ENCODE assay signal across 12 cellular contexts in the genomic region with DNA sequence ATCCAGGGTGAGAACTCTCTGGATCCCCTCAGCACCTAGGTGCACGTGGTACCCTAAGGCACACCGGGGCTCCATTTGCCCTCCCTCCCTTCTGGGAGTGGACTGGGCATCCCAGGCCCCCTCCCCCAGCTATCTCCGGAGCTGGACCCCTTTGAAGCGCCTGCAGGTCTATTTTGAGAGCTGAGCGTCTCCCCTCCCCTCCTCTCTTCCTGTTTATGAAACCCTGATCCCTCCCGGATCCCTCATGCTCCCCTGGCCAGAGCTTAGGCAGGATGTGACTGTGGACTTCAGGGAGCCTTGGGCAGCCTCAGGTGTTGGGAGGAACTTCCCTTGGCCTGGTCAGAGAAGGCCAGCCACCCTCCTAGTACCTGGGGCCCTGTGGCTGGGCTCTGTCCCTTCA. TPM values are rescaled to one million over a fixed set of nuclear protein-coding genes. Genes with fewer than 3 reads are reported as not detected.
DNase-seq lines count a peak whose midpoint lies in the region; ATAC-seq and TF ChIP-seq lines count a peak whose summit lies in the region.
"Had no signal": no experiment of that assay in that cellular context is flagged by ENCODE, and none has a peak within 500 bp of the region (broad histone marks: within the 10 kb centered on the region; RNA-seq: fewer than 3 reads in every experiment).

No MANE protein-coding gene starts in this region.

- no peak for TF ChIP-seq POLR2A in Peyer's patch (IDR thresholded peaks at IDR 0.05)

- no peaks in the 10 kb centered on the region for H3K9me3 Mint-ChIP-seq in T-helper 2 cell treated with Interferon-gamma antibody and Interleukin-4, amounts not matched to agents 5 μg/mL and 100 μg/mL, for 36 hours
- no peaks in the 10 kb centered on the region for H3K9me3 Mint-ChIP-seq in effector memory CD8-positive, alpha-beta T cell
- no peaks in the 10 kb centered on the region for H3K9me3 Mint-ChIP-seq in stimulated activated effector memory CD8-positive, alpha-beta T cell treated with anti-CD3 and anti-CD28 coated beads, Interleukin-12 subunit alpha, Interleukin-12 subunit beta, amount 100 ng/mL, for 72 hours

- H3K36me3 Mint-ChIP-seq in T-helper 2 cell treated with Interferon-gamma antibody and Interleukin-4, amounts not matched to agents 5 μg/mL and 100 μg/mL, for 36 hours (ENCODE audit: low read depth), result peaks cover 20% of the 10 kb centered on the region
- peaks cover 10% of the 10 kb centered on the region for H3K36me3 Mint-ChIP-seq in effector memory CD8-positive, alpha-beta T cell (ENCODE audit: insufficient read depth)
- H3K36me3 Mint-ChIP-seq in stimulated activated effector memory CD8-positive, alpha-beta T cell treated with anti-CD3 and anti-CD28 coated beads, Interleukin-12 subunit alpha, Interleukin-12 subunit beta, amount 100 ng/mL, for 72 hours, result peaks cover 18% of the 10 kb centered on the region

- no peaks in the 10 kb centered on the region for H3K9me3 ChIP-seq in Peyer's patch
- H3K9me3 ChIP-seq: A549, SK-N-SH had no signal

- H3K27ac ChIP-seq in Peyer's patch, result peak overlapping the region; percentile 2 to 87 (median 53)
- H3K27ac ChIP-seq: A549 had no signal

- TF ChIP-seq CTCF in Peyer's patch (IDR thresholded peaks at IDR 0.05), result no peak

- H3K4me1 ChIP-seq in Peyer's patch, result peaks cover 0 to 65% (median 46%) of the 10 kb centered on the region in 4 donors

- peaks cover 72% of the 10 kb centered on the region for H3K4me1 Mint-ChIP-seq in T-helper 2 cell treated with Interferon-gamma antibody and Interleukin-4, amounts not matched to agents 5 μg/mL and 100 μg/mL, for 36 hours (ENCODE audit: low read depth)
- H3K4me1 Mint-ChIP-seq in effector memory CD8-positive, alpha-beta T cell (ENCODE audit: low read depth in 2 of 2), result peaks cover 61 to 62% of the 10 kb centered on the region in 2 donors
- H3K4me1 Mint-ChIP-seq in stimulated activated effector memory CD8-positive, alpha-beta T cell treated with anti-CD3 and anti-CD28 coated beads, Interleukin-12 subunit alpha, Interleukin-12 subunit beta, amount 100 ng/mL, for 72 hours, result peaks cover 73% of the 10 kb centered on the region

- H3K4me3 Mint-ChIP-seq in T-helper 2 cell treated with Interferon-gamma antibody and Interleukin-4, amounts not matched to agents 5 μg/mL and 100 μg/mL, for 36 hours, result peak overlapping the region; percentile 67
- H3K4me3 Mint-ChIP-seq in effector memory CD8-positive, alpha-beta T cell, result peak overlapping the region; percentile 3 to 50
- H3K4me3 Mint-ChIP-seq in stimulated activated effector memory CD8-positive, alpha-beta T cell treated with anti-CD3 and anti-CD28 coated beads, Interleukin-12 subunit alpha, Interleukin-12 subunit beta, amount 100 ng/mL, for 72 hours, result peak overlapping the region; percentile 78

- H3K27me3 ChIP-seq in Peyer's patch (no peaks in the 10 kb centered on the region), H7 (ENCODE audit: control insufficient read depth, insufficient read depth, low read length) (no peaks in the 10 kb centered on the region)

- no peak for DNase-seq in T-helper 2 cell treated with Interferon-gamma antibody and Interleukin-4, amounts not matched to agents 5 μg/mL and 100 μg/mL, for 36 hours (ENCODE audit: low spot score)
- no peak for DNase-seq in T-helper 2 cell
- DNase-seq in Peyer's patch, result no peak
- DNase-seq in effector memory CD8-positive, alpha-beta T cell, result no peak
- no peak for DNase-seq in stimulated activated effector memory CD8-positive, alpha-beta T cell treated with anti-CD3 and anti-CD28 coated beads, Interleukin-12 subunit alpha, Interleukin-12 subunit beta, amount 100 ng/mL, for 72 hours (ENCODE audit: low spot score in 2 of 2)
- DNase-seq in H7, result no peak
- no peak for DNase-seq in NOMO-1 (lab: John Stamatoyannopoulos, UW; ENCODE audit: unreplicated experiment in 2 of 2)
- DNase-seq in dedifferentiated amniotic fluid mesenchymal stem cell (ENCODE audit: extremely low spot score), result no peak
- DNase-seq: activated T-cell treated with anti-CD3 and anti-CD28 coated beads for 4 hours, NCI-H510A, SK-N-SH had no signal

- no peaks in the 10 kb centered on the region for H3K27me3 Mint-ChIP-seq in T-helper 2 cell treated with Interferon-gamma antibody and Interleukin-4, amounts not matched to agents 5 μg/mL and 100 μg/mL, for 36 hours (ENCODE audit: low read depth)
- H3K27me3 Mint-ChIP-seq in effector memory CD8-positive, alpha-beta T cell, result no peaks in the 10 kb centered on the region

- H3K4me3 ChIP-seq in Peyer's patch (no peak overlapping the region), H7 (ENCODE audit: insufficient read depth, low read depth, low read length) (no peak overlapping the region)
- H3K4me3 ChIP-seq: A549 had no signal

- no peak for ATAC-seq in effector memory CD8-positive, alpha-beta T cell (replicated peaks)
- ATAC-seq in stimulated activated effector memory CD8-positive, alpha-beta T cell treated with anti-CD3 and anti-CD28 coated beads, Interleukin-12 subunit alpha, Interleukin-12 subunit beta, amount 100 ng/mL, for 72 hours, result no peak
- ATAC-seq: A549 had no signal

- peaks cover 0 to 33% (median 0%) of the 10 kb centered on the region in 3 donors for H3K36me3 ChIP-seq in Peyer's patch
- H3K36me3 ChIP-seq in H7 (replicated peaks; ENCODE audit: control insufficient read depth, insufficient read depth, low read length), result peaks cover 4% of the 10 kb centered on the region

- peak overlapping the region; percentile 88 for H3K27ac Mint-ChIP-seq in T-helper 2 cell treated with Interferon-gamma antibody and Interleukin-4, amounts not matched to agents 5 μg/mL and 100 μg/mL, for 36 hours
- H3K27ac Mint-ChIP-seq in effector memory CD8-positive, alpha-beta T cell, result peak overlapping the region; percentile 81 to 87
- H3K27ac Mint-ChIP-seq in stimulated activated effector memory CD8-positive, alpha-beta T cell treated with anti-CD3 and anti-CD28 coated beads, Interleukin-12 subunit alpha, Interleukin-12 subunit beta, amount 100 ng/mL, for 72 hours, result peak overlapping the region; percentile 91

RNA-seq across cellular contexts. Expression of gene RPS6KA1, which starts 10.2 kb away (rescaled TPM):
- 100 to 1,000 TPM in 3 of 4 donors, 10 to 100 TPM in 1; 69.3 to 311 (median 292) TPM for total RNA-seq in Peyer's patch
- 101 and 121 TPM in 2 replicates for total RNA-seq in H7 (2014; rRNA removed; shearing (Covaris generic))

Comparison
In these comparisons a context has a peak if more than half of its experiments do, and no peak if none do; other contexts are left out.
1. H3K4me3 Mint-ChIP-seq: peak in every context shown above with its lines; median percentile 78 in stimulated activated effector memory CD8-positive, alpha-beta T cell treated with anti-CD3 and anti-CD28 coated beads, Interleukin-12 subunit alpha, Interleukin-12 subunit beta, amount 100 ng/mL, for 72 hours; 67 in T-helper 2 cell treated with Interferon-gamma antibody and Interleukin-4, amounts not matched to agents 5 μg/mL and 100 μg/mL, for 36 hours; 26 in effector memory CD8-positive, alpha-beta T cell.